ENCODE assay signal across 11 cellular contexts in genomic region chr1:100134872-100135271, GRCh38. TPM values are rescaled to one million over a fixed set of nuclear protein-coding genes. Genes with fewer than 3 reads are reported as not detected.
A peak's percentile ranks its signal among the peaks of the same experiment; 100 is the strongest.
DNase-seq lines count a peak whose midpoint lies in the region; ATAC-seq and TF ChIP-seq lines count a peak whose summit lies in the region.
"Had no signal": no experiment of that assay in that cellular context is flagged by ENCODE, and none has a peak within 500 bp of the region (broad histone marks: within the 10 kb centered on the region; RNA-seq: fewer than 3 reads in every experiment).

No MANE protein-coding gene starts in this region.

- H3K4me1 Mint-ChIP-seq in activated T-cell treated with anti-CD3 and anti-CD28 coated beads, Interleukin-2, amount 50 U/mL, for 24 hours (ENCODE audit: low read depth) = peaks cover 38% of the 10 kb centered on the region
- peaks cover 15% of the 10 kb centered on the region for H3K4me1 Mint-ChIP-seq in progenitor cell of endocrine pancreas (ENCODE audit: low read depth)

- H3K27me3 ChIP-seq in OCI-LY1 (ENCODE audit: insufficient read depth, low read length) = no peaks in the 10 kb centered on the region
- H3K27me3 ChIP-seq in brain microvascular endothelial cell (replicated peaks) = no peaks in the 10 kb centered on the region

- H3K36me3 ChIP-seq in OCI-LY1 (ENCODE audit: insufficient read depth, low read length) = peaks cover 36% of the 10 kb centered on the region
- peaks cover 10% of the 10 kb centered on the region for H3K36me3 ChIP-seq in brain microvascular endothelial cell (replicated peaks)

- H3K9me2 ChIP-seq in OCI-LY1 (ENCODE audit: low read depth, low read length) = no peaks in the 10 kb centered on the region

- no peaks in the 10 kb centered on the region for H4K20me1 ChIP-seq in OCI-LY1 (ENCODE audit: insufficient read depth, low read length)

- H2AFZ ChIP-seq in OCI-LY1 (ENCODE audit: low read length) = no peak overlapping the region

- no peak for ATAC-seq in HG02763 (IDR thresholded peaks at IDR 0.05; ENCODE audit: unreplicated experiment)

- peaks cover 60% of the 10 kb centered on the region for H3K36me3 Mint-ChIP-seq in activated T-cell treated with anti-CD3 and anti-CD28 coated beads, Interleukin-2, amount 50 U/mL, for 24 hours (ENCODE audit: low read depth)
- H3K36me3 Mint-ChIP-seq in progenitor cell of endocrine pancreas (ENCODE audit: insufficient read depth) = peaks cover 7% of the 10 kb centered on the region

- DNase-seq in activated T-cell treated with anti-CD3 and anti-CD28 coated beads, Interleukin-2, amount 50 U/mL, for 24 hours = no peak
- DNase-seq in activated T-cell treated with anti-CD3 and anti-CD28 coated beads for 4 hours (no peak), brain microvascular endothelial cell (peak; percentile 2), progenitor cell of endocrine pancreas (ENCODE audit: low spot score, unreplicated experiment) (no peak), caudate nucleus (lab: John Stamatoyannopoulos, UW) (no peak), NCI-H2196 (lab: John Stamatoyannopoulos, UW; ENCODE audit: unreplicated experiment) (no peak)
- DNase-seq: anterior cingulate cortex, NCI-H1092 had no signal

- in situ Hi-C loops in brain microvascular endothelial cell (cut with HindIII; ENCODE audit: low pct_ligation_motif_present, low sequenced_read_pairs) = no loop called here

- no peaks in the 10 kb centered on the region for H3K27me3 Mint-ChIP-seq in activated T-cell treated with anti-CD3 and anti-CD28 coated beads, Interleukin-2, amount 50 U/mL, for 24 hours
- H3K27me3 Mint-ChIP-seq in progenitor cell of endocrine pancreas = no peaks in the 10 kb centered on the region

- H3K4me3 Mint-ChIP-seq in activated T-cell treated with anti-CD3 and anti-CD28 coated beads, Interleukin-2, amount 50 U/mL, for 24 hours = peak overlapping the region; percentile 66
- peak overlapping the region; percentile 61 for H3K4me3 Mint-ChIP-seq in progenitor cell of endocrine pancreas (ENCODE audit: low read depth)

- peak overlapping the region; percentile 79 for H3K4me2 ChIP-seq in OCI-LY1 (ENCODE audit: low read length)

- TF ChIP-seq CTCF in OCI-LY1 (IDR thresholded peaks at IDR 0.05; ENCODE audit: low read length) (peak; percentile 27; the same call in 1 of the 2 replicates), brain microvascular endothelial cell (IDR thresholded peaks at IDR 0.05; ENCODE audit: low read depth, low read length, missing control alignments) (no peak), progenitor cell of endocrine pancreas (IDR thresholded peaks at IDR 0.05; ENCODE audit: unreplicated experiment) (no peak)

- H3K27ac Mint-ChIP-seq in activated T-cell treated with anti-CD3 and anti-CD28 coated beads, Interleukin-2, amount 50 U/mL, for 24 hours = peak overlapping the region; percentile 0
- no peak overlapping the region for H3K27ac Mint-ChIP-seq in progenitor cell of endocrine pancreas

- no peaks in the 10 kb centered on the region for H3K9me3 ChIP-seq in OCI-LY1 (ENCODE audit: low read length)

- peak overlapping the region; percentile 74 for H3K4me3 ChIP-seq in OCI-LY1 (ENCODE audit: low read depth, low read length, poor library complexity, severe bottlenecking)
- H3K4me3 ChIP-seq in brain microvascular endothelial cell (ENCODE audit: low read depth, low read length) = no peak overlapping the region
- H3K4me3 ChIP-seq: skin epidermis had no signal

- H3K9ac ChIP-seq in OCI-LY1 (ENCODE audit: low read length) = no peak overlapping the region; the same call in 1 of the 2 replicates

- H3F3A ChIP-seq in OCI-LY1 (ENCODE audit: insufficient read depth, low read length) = no peaks in the 10 kb centered on the region

- H3K27ac ChIP-seq in OCI-LY1 (ENCODE audit: low read depth, low read length, poor library complexity, severe bottlenecking) = no peak overlapping the region
- H3K27ac ChIP-seq in brain microvascular endothelial cell = no peak overlapping the region
- no peak overlapping the region for H3K27ac ChIP-seq in caudate nucleus (ENCODE audit: low read depth, low read length)
- H3K27ac ChIP-seq: skin epidermis had no signal

- H3K4me1 ChIP-seq in OCI-LY1 (ENCODE audit: insufficient read depth, low read length, severe bottlenecking) = peaks cover 38% of the 10 kb centered on the region

- no peaks in the 10 kb centered on the region for H3K9me3 Mint-ChIP-seq in activated T-cell treated with anti-CD3 and anti-CD28 coated beads, Interleukin-2, amount 50 U/mL, for 24 hours
- H3K9me3 Mint-ChIP-seq in progenitor cell of endocrine pancreas (ENCODE audit: low read depth) = no peaks in the 10 kb centered on the region

- peaks cover 52% of the 10 kb centered on the region for H3K79me2 ChIP-seq in OCI-LY1 (ENCODE audit: insufficient read depth, low read length)

RNA-seq across cellular contexts. Expression of gene TRMT13, which starts 1.9 kb away (rescaled TPM):
- total RNA-seq in progenitor cell of endocrine pancreas = 23.9 and 26.2 TPM in 2 replicates

RNA-seq across cellular contexts. Expression of gene SASS6, which starts 2.1 kb away (rescaled TPM):
- 11.1 and 11.5 TPM in 2 replicates for total RNA-seq in progenitor cell of endocrine pancreas

RNA-seq across cellular contexts. Expression of gene LRRC39, which starts 43.2 kb away (rescaled TPM):
- 1.1 and 1.8 TPM in 2 replicates for total RNA-seq in progenitor cell of endocrine pancreas
